16 cellular contexts compared by ENCODE assay signal in genomic region chr6:75044846-75045245, GRCh38.
DNase-seq lines count a peak whose midpoint lies in the region; ATAC-seq and TF ChIP-seq lines count a peak whose summit lies in the region.
"Had no signal": no experiment of that assay in that cellular context is flagged by ENCODE, and none has a peak within 500 bp of the region (broad histone marks: within the 10 kb centered on the region; RNA-seq: fewer than 3 reads in every experiment).

No MANE protein-coding gene starts in this region.

- no peaks in the 10 kb centered on the region for H3K27me3 Mint-ChIP-seq in chondrocyte (ENCODE audit: low read depth)
- H3K27me3 Mint-ChIP-seq: CD4-positive, CD25-positive, alpha-beta regulatory T cell; IgD-negative memory B cell had no signal

- TF ChIP-seq CTCF in chondrocyte (IDR thresholded peaks at IDR 0.05) (no peak), fibroblast of villous mesenchyme (IDR thresholded peaks at IDR 0.05; ENCODE audit: insufficient read depth, low read depth, low read length) (no peak)

- H3K4me1 Mint-ChIP-seq in chondrocyte (ENCODE audit: low read depth) = peaks cover 11% of the 10 kb centered on the region
- H3K4me1 Mint-ChIP-seq: CD4-positive, CD25-positive, alpha-beta regulatory T cell; IgD-negative memory B cell had no signal

- H3K4me3 ChIP-seq in fibroblast of villous mesenchyme (ENCODE audit: low read depth, low read length) (no peak overlapping the region), H7 (ENCODE audit: insufficient read depth, low read depth, low read length) (no peak overlapping the region)
- H3K4me3 ChIP-seq: BLaER1 treated with 17β-estradiol and CSF1 and Interleukin-3, amounts not matched to agents 10 nM and 100 nM; GM12878 had no signal

- H3K27ac Mint-ChIP-seq in chondrocyte (ENCODE audit: unreplicated experiment) = peak overlapping the region; percentile 64
- H3K27ac Mint-ChIP-seq: CD4-positive, CD25-positive, alpha-beta regulatory T cell; IgD-negative memory B cell had no signal

- H3K9me3 Mint-ChIP-seq in chondrocyte (ENCODE audit: low read depth) = peaks cover 38% of the 10 kb centered on the region

- DNase-seq in EH (ENCODE audit: low read depth) (peak; percentile 64), chondrocyte (ENCODE audit: low spot score) (no peak), fibroblast of villous mesenchyme (ENCODE audit: low read depth) (peak; percentile 26), renal cortical epithelial cell (ENCODE audit: low read depth) (peak; percentile 6), NCI-H1092 treated with DMSO at 0.1 percent for 48 hours (lab: John Stamatoyannopoulos, UW) (no peak), HK-2 (ENCODE audit: unreplicated experiment) (no peak), H7 (no peak)
- DNase-seq: AML-193; CD4-positive, CD25-positive, alpha-beta regulatory T cell; DMS53; KG1 had no signal

- H3K36me3 Mint-ChIP-seq in chondrocyte (ENCODE audit: low read depth) = peaks cover 24% of the 10 kb centered on the region
- H3K36me3 Mint-ChIP-seq: CD4-positive, CD25-positive, alpha-beta regulatory T cell; IgD-negative memory B cell had no signal

- H3K36me3 ChIP-seq in H7 (replicated peaks; ENCODE audit: control insufficient read depth, insufficient read depth, low read length) = no peaks in the 10 kb centered on the region
- H3K36me3 ChIP-seq: BLaER1 treated with 17β-estradiol and CSF1 and Interleukin-3, amounts not matched to agents 10 nM and 100 nM had no signal

- H3K27me3 ChIP-seq in H7 (ENCODE audit: control insufficient read depth, insufficient read depth, low read length) = no peaks in the 10 kb centered on the region
- H3K27me3 ChIP-seq: BLaER1 treated with 17β-estradiol and CSF1 and Interleukin-3, amounts not matched to agents 10 nM and 100 nM had no signal

- ATAC-seq in GM21447 (IDR thresholded peaks at IDR 0.05; ENCODE audit: unreplicated experiment) = no peak
- ATAC-seq: GM12878, HCT116 had no signal

- H3K4me3 Mint-ChIP-seq in chondrocyte (ENCODE audit: unreplicated experiment) = no peak overlapping the region
- H3K4me3 Mint-ChIP-seq: CD4-positive, CD25-positive, alpha-beta regulatory T cell; IgD-negative memory B cell had no signal

Comparison
In these comparisons a context has a peak if more than half of its experiments do, and no peak if none do; other contexts are left out.
1. DNase-seq: peak in EH (single experiment), fibroblast of villous mesenchyme (single experiment) and renal cortical epithelial cell (single experiment); none in chondrocyte (single experiment), NCI-H1092 treated with DMSO at 0.1 percent for 48 hours (single experiment), HK-2 (single experiment) and H7 (single experiment).